Comparison of ENCODE assay signal across 29 cellular contexts in the genomic region with DNA sequence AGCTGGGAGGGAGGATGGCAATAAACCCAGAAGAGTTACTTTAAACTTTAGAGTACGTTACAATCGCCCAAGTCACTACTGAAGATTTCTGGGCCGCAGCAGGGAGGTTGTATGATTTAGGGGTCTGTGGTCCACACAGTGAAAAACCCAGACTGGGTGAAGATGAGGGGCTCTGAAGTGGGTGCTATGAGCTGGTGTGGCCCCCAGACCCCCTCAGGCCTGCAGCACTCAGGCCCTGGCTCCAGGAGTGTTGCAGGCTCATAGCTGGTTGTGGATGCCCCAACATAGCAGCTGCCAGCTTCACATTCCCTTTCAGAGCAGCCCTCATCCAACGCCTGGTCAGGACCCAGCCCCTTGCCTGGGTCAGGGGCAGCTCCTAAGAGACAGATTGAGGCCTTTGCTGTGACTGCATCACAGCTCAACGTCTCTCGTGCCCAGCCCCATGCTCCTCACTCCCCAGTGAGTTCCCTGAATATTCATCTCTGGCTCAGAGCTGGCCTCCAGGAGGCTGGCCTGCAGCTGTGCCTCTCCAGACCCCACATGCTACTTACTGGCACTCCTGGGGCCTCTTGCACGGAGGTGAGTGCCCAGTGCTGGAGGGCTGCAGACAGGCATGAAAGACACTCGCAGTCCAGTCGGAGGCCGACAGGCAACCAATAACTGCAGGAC.
"Had no signal": no experiment of that assay in that cellular context is flagged by ENCODE, and none has a peak within 500 bp of the region (broad histone marks: within the 10 kb centered on the region; RNA-seq: fewer than 3 reads in every experiment).

No MANE protein-coding gene starts in this region.

- H3K36me3 Mint-ChIP-seq: activated CD4-positive, alpha-beta memory T cell treated with anti-CD3 and anti-CD28 coated beads for 36 hours; activated CD8-positive, alpha-beta memory T cell treated with anti-CD3 and anti-CD28 coated beads, Interleukin-2, amount 10 ng/mL, durations not matched to agents 7 days and 5 days; activated naive CD4-positive, alpha-beta T cell treated with anti-CD3 and anti-CD28 coated beads, Interleukin-2, amount 50 U/mL, for 24 hours; activated naive CD8-positive, alpha-beta T cell treated with anti-CD3 and anti-CD28 coated beads for 36 hours; brain had no signal

- H3K27ac ChIP-seq: ascending aorta, breast epithelium, cardiac muscle cell, colonic mucosa, epithelial cell of prostate, esophagus squamous epithelium, gastroesophageal sphincter had no signal

- H3K9me3 Mint-ChIP-seq: activated CD4-positive, alpha-beta memory T cell treated with anti-CD3 and anti-CD28 coated beads for 36 hours; activated CD4-positive, alpha-beta T cell treated with anti-CD3 and anti-CD28 coated beads, Interleukin-2, amount 10 ng/mL, durations not matched to agents 24 days and 14 days; activated T-helper 1 cell treated with anti-CD3 and anti-CD28 coated beads, Interleukin-12 subunit alpha, Interleukin-12 subunit beta, Interleukin-2, Interleukin-4 antibody, amounts not matched to agents 30 ng/mL and 10 ng/mL and 1 ng/mL, durations not matched to agents 14 hours and 24 hours and 36 hours; activated T-helper 2 cell treated with anti-CD3 and anti-CD28 coated beads, Interferon-gamma antibody, Interleukin-2, Interleukin-4, amounts not matched to agents 10 μg/mL and 5 μg/mL and 100 μg/mL, durations not matched to agents 14 hours and 24 hours and 36 hours had no signal

- H3K4me3 Mint-ChIP-seq: activated CD4-positive, alpha-beta memory T cell treated with anti-CD3 and anti-CD28 coated beads for 36 hours; activated CD4-positive, alpha-beta T cell treated with anti-CD3 and anti-CD28 coated beads for 36 hours; activated CD4-positive, alpha-beta T cell treated with anti-CD3 and anti-CD28 coated beads, Interleukin-2, amount 10 ng/mL, durations not matched to agents 24 days and 14 days; activated CD8-positive, alpha-beta memory T cell treated with anti-CD3 and anti-CD28 coated beads, Interleukin-2, amount 10 ng/mL, durations not matched to agents 7 days and 5 days; activated CD8-positive, alpha-beta T cell treated with anti-CD3 and anti-CD28 coated beads, Interleukin-2, amount 10 ng/mL, durations not matched to agents 7 days and 5 days; activated naive CD4-positive, alpha-beta T cell treated with anti-CD3 and anti-CD28 coated beads for 36 hours; activated naive CD4-positive, alpha-beta T cell treated with anti-CD3 and anti-CD28 coated beads, Interleukin-2, amount 50 U/mL, for 24 hours; activated naive CD8-positive, alpha-beta T cell treated with anti-CD3 and anti-CD28 coated beads for 36 hours; activated naive CD8-positive, alpha-beta T cell treated with anti-CD3 and anti-CD28 coated beads, Interleukin-2, amount 50 U/mL, for 24 hours; activated T-helper 1 cell treated with anti-CD3 and anti-CD28 coated beads, Interleukin-12 subunit alpha, Interleukin-12 subunit beta, Interleukin-2, Interleukin-4 antibody, amounts not matched to agents 30 ng/mL and 10 ng/mL and 1 ng/mL, durations not matched to agents 14 hours and 24 hours and 36 hours; brain had no signal

- H3K4me1 Mint-ChIP-seq: activated CD4-positive, alpha-beta T cell treated with anti-CD3 and anti-CD28 coated beads for 36 hours; activated CD4-positive, alpha-beta T cell treated with anti-CD3 and anti-CD28 coated beads, Interleukin-2, amount 10 ng/mL, durations not matched to agents 24 days and 14 days; activated CD8-positive, alpha-beta memory T cell treated with anti-CD3 and anti-CD28 coated beads, Interleukin-2, amount 10 ng/mL, durations not matched to agents 7 days and 5 days; activated naive CD4-positive, alpha-beta T cell treated with anti-CD3 and anti-CD28 coated beads, Interleukin-2, amount 50 U/mL, for 24 hours; activated naive CD8-positive, alpha-beta T cell treated with anti-CD3 and anti-CD28 coated beads for 36 hours; activated naive CD8-positive, alpha-beta T cell treated with anti-CD3 and anti-CD28 coated beads, Interleukin-2, amount 50 U/mL, for 24 hours had no signal

- H3K27ac Mint-ChIP-seq: activated CD4-positive, alpha-beta memory T cell treated with anti-CD3 and anti-CD28 coated beads for 36 hours; activated CD4-positive, alpha-beta T cell treated with anti-CD3 and anti-CD28 coated beads for 36 hours; activated CD4-positive, alpha-beta T cell treated with anti-CD3 and anti-CD28 coated beads, Interleukin-2, amount 10 ng/mL, durations not matched to agents 24 days and 14 days; activated CD8-positive, alpha-beta memory T cell treated with anti-CD3 and anti-CD28 coated beads, Interleukin-2, amount 10 ng/mL, durations not matched to agents 7 days and 5 days; activated CD8-positive, alpha-beta T cell treated with anti-CD3 and anti-CD28 coated beads, Interleukin-2, amount 10 ng/mL, durations not matched to agents 7 days and 5 days; activated naive CD4-positive, alpha-beta T cell treated with anti-CD3 and anti-CD28 coated beads for 36 hours; activated naive CD4-positive, alpha-beta T cell treated with anti-CD3 and anti-CD28 coated beads, Interleukin-2, amount 50 U/mL, for 24 hours; activated naive CD8-positive, alpha-beta T cell treated with anti-CD3 and anti-CD28 coated beads for 36 hours; activated naive CD8-positive, alpha-beta T cell treated with anti-CD3 and anti-CD28 coated beads, Interleukin-2, amount 50 U/mL, for 24 hours; activated T-helper 1 cell treated with anti-CD3 and anti-CD28 coated beads, Interleukin-12 subunit alpha, Interleukin-12 subunit beta, Interleukin-2, Interleukin-4 antibody, amounts not matched to agents 30 ng/mL and 10 ng/mL and 1 ng/mL, durations not matched to agents 14 hours and 24 hours and 36 hours; activated T-helper 2 cell treated with anti-CD3 and anti-CD28 coated beads, Interferon-gamma antibody, Interleukin-2, Interleukin-4, amounts not matched to agents 10 μg/mL and 5 μg/mL and 100 μg/mL, durations not matched to agents 14 hours and 24 hours and 36 hours had no signal

- H3K27me3 Mint-ChIP-seq: activated CD4-positive, alpha-beta memory T cell treated with anti-CD3 and anti-CD28 coated beads for 36 hours; activated CD4-positive, alpha-beta T cell treated with anti-CD3 and anti-CD28 coated beads for 36 hours; activated CD4-positive, alpha-beta T cell treated with anti-CD3 and anti-CD28 coated beads, Interleukin-2, amount 10 ng/mL, durations not matched to agents 24 days and 14 days; activated CD8-positive, alpha-beta memory T cell treated with anti-CD3 and anti-CD28 coated beads, Interleukin-2, amount 10 ng/mL, durations not matched to agents 7 days and 5 days; activated naive CD4-positive, alpha-beta T cell treated with anti-CD3 and anti-CD28 coated beads, Interleukin-2, amount 50 U/mL, for 24 hours had no signal

- ATAC-seq: activated CD4-positive, alpha-beta T cell treated with anti-CD3 and anti-CD28 coated beads for 36 hours; activated CD8-positive, alpha-beta memory T cell treated with anti-CD3 and anti-CD28 coated beads, Interleukin-2, amount 10 ng/mL, durations not matched to agents 7 days and 5 days; activated CD8-positive, alpha-beta T cell treated with anti-CD3 and anti-CD28 coated beads, Interleukin-2, amount 10 ng/mL, durations not matched to agents 7 days and 5 days; activated naive CD8-positive, alpha-beta T cell treated with anti-CD3 and anti-CD28 coated beads, Interleukin-2, amount 50 U/mL, for 24 hours; gastroesophageal sphincter had no signal

- H3K36me3 ChIP-seq: ascending aorta, breast epithelium, cardiac muscle cell, colonic mucosa, esophagus squamous epithelium, gastroesophageal sphincter had no signal

- H3K4me3 ChIP-seq: ascending aorta, breast epithelium, cardiac muscle cell, colonic mucosa, esophagus squamous epithelium, gastroesophageal sphincter had no signal

- H3K9me3 ChIP-seq: ascending aorta, breast epithelium, colonic mucosa, esophagus squamous epithelium had no signal

- DNase-seq: activated CD4-positive, alpha-beta memory T cell treated with anti-CD3 and anti-CD28 coated beads for 36 hours; activated CD4-positive, alpha-beta T cell treated with anti-CD3 and anti-CD28 coated beads for 36 hours; activated CD4-positive, alpha-beta T cell treated with anti-CD3 and anti-CD28 coated beads, Interleukin-2, amount 10 ng/mL, durations not matched to agents 24 days and 14 days; activated CD4-positive, CD25-positive, alpha-beta regulatory T cell; activated CD4-positive, CD25-positive, alpha-beta regulatory T cell treated with anti-CD3 and anti-CD28 coated beads, Interleukin-2, amount 50 U/mL, for 72 hours; activated CD8-positive, alpha-beta memory T cell treated with anti-CD3 and anti-CD28 coated beads, Interleukin-2, amount 10 ng/mL, durations not matched to agents 7 days and 5 days; activated CD8-positive, alpha-beta memory T cell treated with anti-CD3 and anti-CD28 coated beads, Interleukin-2, amount 50 U/mL, for 4 hours; activated CD8-positive, alpha-beta T cell treated with anti-CD3 and anti-CD28 coated beads, Interleukin-2, amount 10 ng/mL, durations not matched to agents 7 days and 5 days; activated effector memory CD4-positive, alpha-beta T cell treated with anti-CD3 and anti-CD28 coated beads, Interleukin-2, amount 50 U/mL, for 16 hours; activated naive CD4-positive, alpha-beta T cell treated with anti-CD3 and anti-CD28 coated beads for 36 hours; activated naive CD8-positive, alpha-beta T cell treated with anti-CD3 and anti-CD28 coated beads for 36 hours; activated naive CD8-positive, alpha-beta T cell treated with anti-CD3 and anti-CD28 coated beads, Interleukin-2, amount 50 U/mL, for 24 hours; activated T-cell treated with anti-CD3 and anti-CD28 coated beads, Interleukin-2, amount 50 U/mL, for 1 hour; activated T-cell treated with anti-CD3 and anti-CD28 coated beads, Interleukin-2, amount 50 U/mL, for 48 hours; central memory CD4-positive, alpha-beta T cell; colonic mucosa; effector CD8-positive, alpha-beta T cell; esophagus squamous epithelium; foreskin melanocyte; T-helper 2 cell had no signal

- H3K27me3 ChIP-seq: ascending aorta, breast epithelium, cardiac muscle cell, colonic mucosa, esophagus squamous epithelium, gastroesophageal sphincter had no signal

- H3K4me1 ChIP-seq: ascending aorta, breast epithelium, colonic mucosa, gastroesophageal sphincter had no signal
